8 cellular contexts compared by ENCODE assay signal in the genomic region with DNA sequence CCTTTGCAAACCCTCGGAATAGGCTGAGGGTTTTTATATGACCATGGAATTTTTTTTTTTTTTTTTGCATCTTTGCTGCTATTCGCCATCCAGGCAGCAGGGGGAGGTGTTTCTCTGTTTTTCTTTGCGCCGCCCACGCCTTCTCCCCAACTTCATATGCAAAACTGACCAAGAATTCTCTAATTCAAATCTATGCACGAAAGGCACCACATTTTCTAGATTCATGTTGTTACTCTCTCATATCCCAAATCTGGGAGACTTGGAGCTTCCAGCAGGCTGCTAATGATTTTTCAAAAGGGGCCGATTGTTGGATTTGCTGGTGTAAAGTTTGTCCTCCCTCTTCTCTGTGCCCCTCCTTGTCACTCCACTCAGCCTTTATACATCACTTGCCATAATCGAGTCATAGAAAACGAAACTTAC. TPM values are rescaled to one million over a fixed set of nuclear protein-coding genes. Genes with fewer than 3 reads are reported as not detected.
DNase-seq lines count a peak whose midpoint lies in the region; ATAC-seq and TF ChIP-seq lines count a peak whose summit lies in the region.

No MANE protein-coding gene starts in this region.

- H3K36me3 ChIP-seq in BLaER1, result no peaks in the 10 kb centered on the region
- no peaks in the 10 kb centered on the region for H3K36me3 ChIP-seq in lower lobe of right lung

- H3K9me3 Mint-ChIP-seq in activated CD4-positive, alpha-beta T cell treated with anti-CD3 and anti-CD28 coated beads, Interleukin-2, amount 10 ng/mL, durations not matched to agents 7 days and 5 days, result no peaks in the 10 kb centered on the region
- no peaks in the 10 kb centered on the region for H3K9me3 Mint-ChIP-seq in dendritic cell treated with granulocyte-macrophage colony-stimulating factor and Interleukin-4, amounts not matched to agents 40 ng/mL and 50 ng/mL, for 4 days

- H3K4me1 ChIP-seq in BLaER1 (no peaks in the 10 kb centered on the region), lower lobe of right lung (peaks cover 6% of the 10 kb centered on the region)

- H3K4me3 ChIP-seq in BLaER1, result no peak overlapping the region
- H3K4me3 ChIP-seq in lower lobe of right lung, result peak overlapping the region; percentile 22

- H3K27ac ChIP-seq in BLaER1 (no peak overlapping the region), lower lobe of right lung (no peak overlapping the region)

- H3K4me1 Mint-ChIP-seq in activated CD4-positive, alpha-beta T cell treated with anti-CD3 and anti-CD28 coated beads, Interleukin-2, amount 10 ng/mL, durations not matched to agents 7 days and 5 days, result peaks cover 16% of the 10 kb centered on the region
- H3K4me1 Mint-ChIP-seq in dendritic cell treated with granulocyte-macrophage colony-stimulating factor and Interleukin-4, amounts not matched to agents 40 ng/mL and 50 ng/mL, for 4 days (ENCODE audit: low read depth), result peaks cover 19% of the 10 kb centered on the region

- H3K27me3 ChIP-seq in BLaER1 (no peaks in the 10 kb centered on the region), lower lobe of right lung (ENCODE audit: low read depth) (no peaks in the 10 kb centered on the region)

- POLR2A ChIA-PET in activated CD4-positive, alpha-beta T cell treated with anti-CD3 and anti-CD28 coated beads, Interleukin-2, amount 10 ng/mL, durations not matched to agents 7 days and 5 days (lab: Charles Lee), result no interaction called here

- peak overlapping the region; percentile 63 for H3K27ac Mint-ChIP-seq in activated CD4-positive, alpha-beta T cell treated with anti-CD3 and anti-CD28 coated beads, Interleukin-2, amount 10 ng/mL, durations not matched to agents 7 days and 5 days
- H3K27ac Mint-ChIP-seq in dendritic cell treated with granulocyte-macrophage colony-stimulating factor and Interleukin-4, amounts not matched to agents 40 ng/mL and 50 ng/mL, for 4 days, result peak overlapping the region; percentile 55

- H3K27me3 Mint-ChIP-seq in activated CD4-positive, alpha-beta T cell treated with anti-CD3 and anti-CD28 coated beads, Interleukin-2, amount 10 ng/mL, durations not matched to agents 7 days and 5 days, result peaks cover 4% of the 10 kb centered on the region
- H3K27me3 Mint-ChIP-seq in dendritic cell treated with granulocyte-macrophage colony-stimulating factor and Interleukin-4, amounts not matched to agents 40 ng/mL and 50 ng/mL, for 4 days, result peaks cover 16% of the 10 kb centered on the region

- DNase-seq in NCI-H2029 treated with DMSO at 0.1 percent for 48 hours (lab: John Stamatoyannopoulos, UW), result peak; percentile 14
- peak; percentile 52 for DNase-seq in activated CD4-positive, alpha-beta T cell treated with anti-CD3 and anti-CD28 coated beads, Interleukin-2, amount 10 ng/mL, durations not matched to agents 7 days and 5 days
- peak; percentile 77 for DNase-seq in lower lobe of right lung
- peak; percentile 59 to 73 for DNase-seq in stimulated activated CD4-positive, alpha-beta T cell treated with anti-CD3 and anti-CD28 coated beads, Interleukin-4, amount 100 ng/mL, for 48 hours (ENCODE audit: low read depth in 2 of 2)

- H3K9me3 ChIP-seq in BLaER1 (no peaks in the 10 kb centered on the region), lower lobe of right lung (no peaks in the 10 kb centered on the region)

- intact Hi-C loops in dendritic cell treated with granulocyte-macrophage colony-stimulating factor and Interleukin-4, amounts not matched to agents 40 ng/mL and 50 ng/mL, for 4 days (cut with micrococcal nuclease), result loop anchor here (1.0 to 10.0 kb wide), 5 partner anchors 468 to 1801 kb away; no protein-coding TSS in a partner anchor
- intact Hi-C loops in lower lobe of right lung (cut with DNase I), result no loop called here

- H3K9ac ChIP-seq in BLaER1, result no peak overlapping the region

- H3K4me2 ChIP-seq in BLaER1, result peak overlapping the region; percentile 27

- H3K4me3 Mint-ChIP-seq in activated CD4-positive, alpha-beta T cell treated with anti-CD3 and anti-CD28 coated beads, Interleukin-2, amount 10 ng/mL, durations not matched to agents 7 days and 5 days, result peak overlapping the region; percentile 56
- H3K4me3 Mint-ChIP-seq in dendritic cell treated with granulocyte-macrophage colony-stimulating factor and Interleukin-4, amounts not matched to agents 40 ng/mL and 50 ng/mL, for 4 days, result peak overlapping the region; percentile 70

- no peaks in the 10 kb centered on the region for H4K20me1 ChIP-seq in BLaER1

- peak; percentile 80 for TF ChIP-seq CTCF in lower lobe of right lung (IDR thresholded peaks at IDR 0.05)

- no peaks in the 10 kb centered on the region for H3K36me3 Mint-ChIP-seq in activated CD4-positive, alpha-beta T cell treated with anti-CD3 and anti-CD28 coated beads, Interleukin-2, amount 10 ng/mL, durations not matched to agents 7 days and 5 days (ENCODE audit: low read depth)
- no peaks in the 10 kb centered on the region for H3K36me3 Mint-ChIP-seq in dendritic cell treated with granulocyte-macrophage colony-stimulating factor and Interleukin-4, amounts not matched to agents 40 ng/mL and 50 ng/mL, for 4 days (ENCODE audit: low read depth)

- ATAC-seq in GM21529 (IDR thresholded peaks at IDR 0.05; ENCODE audit: unreplicated experiment) (peak; percentile 39), lower lobe of right lung (peak; percentile 42 to 49), HG03457 (IDR thresholded peaks at IDR 0.05; ENCODE audit: unreplicated experiment) (no peak)

- CTCF ChIA-PET in activated CD4-positive, alpha-beta T cell treated with anti-CD3 and anti-CD28 coated beads, Interleukin-2, amount 10 ng/mL, durations not matched to agents 7 days and 5 days (lab: Charles Lee), result interaction anchor here (0.6 to 2.0 kb wide), 5 partner anchors 9 to 1817 kb away, joined by 3 to 6 read pairs (median 4); no protein-coding TSS in a partner anchor

RNA-seq across cellular contexts. Expression of a gene that starts 29.1 kb away (rescaled TPM):
- 10 to 100 TPM; 37.7 to 43.1 TPM for total RNA-seq in activated CD4-positive, alpha-beta T cell treated with anti-CD3 and anti-CD28 coated beads, Interleukin-2, amount 10 ng/mL, durations not matched to agents 7 days and 5 days
- 42.7 TPM for total RNA-seq in lower lobe of right lung

Comparison
In these comparisons a context has a peak if more than half of its experiments do, and no peak if none do; other contexts are left out.
1. DNase-seq: peak in every context shown above with its lines; median percentile 77 in lower lobe of right lung; 66 in stimulated activated CD4-positive, alpha-beta T cell treated with anti-CD3 and anti-CD28 coated beads, Interleukin-4, amount 100 ng/mL, for 48 hours; 52 in activated CD4-positive, alpha-beta T cell treated with anti-CD3 and anti-CD28 coated beads, Interleukin-2, amount 10 ng/mL, durations not matched to agents 7 days and 5 days; 14 in NCI-H2029 treated with DMSO at 0.1 percent for 48 hours.